In the genomic region with DNA sequence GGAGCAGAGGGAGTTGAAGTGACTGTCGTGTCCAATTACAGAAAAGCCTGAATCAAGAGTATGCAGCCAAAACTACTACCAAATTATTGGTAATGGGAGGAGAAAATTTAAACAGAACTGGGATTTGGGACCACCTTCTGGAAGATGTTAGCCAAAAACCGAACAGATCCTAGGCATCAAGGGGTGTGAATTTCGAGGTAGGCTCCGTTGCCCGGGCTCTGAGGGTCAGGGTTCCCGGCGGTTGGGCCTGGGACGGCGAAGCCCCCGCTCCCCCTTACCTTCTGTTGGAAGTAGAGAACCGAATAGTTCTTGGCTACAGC, we compare ENCODE assay signal across 2 cellular contexts.
TF ChIP-seq lines count a peak whose summit lies in the region.

No MANE protein-coding gene starts in this region.

TF ChIP-seq in GM23338, 12 proteins besides CTCF, POLR2A, EP300 and RAD21 (continued from another document):
- TF ChIP-seq, protein P1, sequence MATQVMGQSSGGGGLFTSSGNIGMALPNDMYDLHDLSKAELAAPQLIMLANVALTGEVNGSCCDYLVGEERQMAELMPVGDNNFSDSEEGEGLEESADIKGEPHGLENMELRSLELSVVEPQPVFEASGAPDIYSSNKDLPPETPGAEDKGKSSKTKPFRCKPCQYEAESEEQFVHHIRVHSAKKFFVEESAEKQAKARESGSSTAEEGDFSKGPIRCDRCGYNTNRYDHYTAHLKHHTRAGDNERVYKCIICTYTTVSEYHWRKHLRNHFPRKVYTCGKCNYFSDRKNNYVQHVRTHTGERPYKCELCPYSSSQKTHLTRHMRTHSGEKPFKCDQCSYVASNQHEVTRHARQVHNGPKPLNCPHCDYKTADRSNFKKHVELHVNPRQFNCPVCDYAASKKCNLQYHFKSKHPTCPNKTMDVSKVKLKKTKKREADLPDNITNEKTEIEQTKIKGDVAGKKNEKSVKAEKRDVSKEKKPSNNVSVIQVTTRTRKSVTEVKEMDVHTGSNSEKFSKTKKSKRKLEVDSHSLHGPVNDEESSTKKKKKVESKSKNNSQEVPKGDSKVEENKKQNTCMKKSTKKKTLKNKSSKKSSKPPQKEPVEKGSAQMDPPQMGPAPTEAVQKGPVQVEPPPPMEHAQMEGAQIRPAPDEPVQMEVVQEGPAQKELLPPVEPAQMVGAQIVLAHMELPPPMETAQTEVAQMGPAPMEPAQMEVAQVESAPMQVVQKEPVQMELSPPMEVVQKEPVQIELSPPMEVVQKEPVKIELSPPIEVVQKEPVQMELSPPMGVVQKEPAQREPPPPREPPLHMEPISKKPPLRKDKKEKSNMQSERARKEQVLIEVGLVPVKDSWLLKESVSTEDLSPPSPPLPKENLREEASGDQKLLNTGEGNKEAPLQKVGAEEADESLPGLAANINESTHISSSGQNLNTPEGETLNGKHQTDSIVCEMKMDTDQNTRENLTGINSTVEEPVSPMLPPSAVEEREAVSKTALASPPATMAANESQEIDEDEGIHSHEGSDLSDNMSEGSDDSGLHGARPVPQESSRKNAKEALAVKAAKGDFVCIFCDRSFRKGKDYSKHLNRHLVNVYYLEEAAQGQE (IDR thresholded peaks at IDR 0.05; ENCODE audit: unreplicated experiment), result no peak
- no peak for TF ChIP-seq CREB1 (CRISPR knock-in tag; IDR thresholded peaks at IDR 0.05; ENCODE audit: low read depth)
- TF ChIP-seq, protein P2, sequence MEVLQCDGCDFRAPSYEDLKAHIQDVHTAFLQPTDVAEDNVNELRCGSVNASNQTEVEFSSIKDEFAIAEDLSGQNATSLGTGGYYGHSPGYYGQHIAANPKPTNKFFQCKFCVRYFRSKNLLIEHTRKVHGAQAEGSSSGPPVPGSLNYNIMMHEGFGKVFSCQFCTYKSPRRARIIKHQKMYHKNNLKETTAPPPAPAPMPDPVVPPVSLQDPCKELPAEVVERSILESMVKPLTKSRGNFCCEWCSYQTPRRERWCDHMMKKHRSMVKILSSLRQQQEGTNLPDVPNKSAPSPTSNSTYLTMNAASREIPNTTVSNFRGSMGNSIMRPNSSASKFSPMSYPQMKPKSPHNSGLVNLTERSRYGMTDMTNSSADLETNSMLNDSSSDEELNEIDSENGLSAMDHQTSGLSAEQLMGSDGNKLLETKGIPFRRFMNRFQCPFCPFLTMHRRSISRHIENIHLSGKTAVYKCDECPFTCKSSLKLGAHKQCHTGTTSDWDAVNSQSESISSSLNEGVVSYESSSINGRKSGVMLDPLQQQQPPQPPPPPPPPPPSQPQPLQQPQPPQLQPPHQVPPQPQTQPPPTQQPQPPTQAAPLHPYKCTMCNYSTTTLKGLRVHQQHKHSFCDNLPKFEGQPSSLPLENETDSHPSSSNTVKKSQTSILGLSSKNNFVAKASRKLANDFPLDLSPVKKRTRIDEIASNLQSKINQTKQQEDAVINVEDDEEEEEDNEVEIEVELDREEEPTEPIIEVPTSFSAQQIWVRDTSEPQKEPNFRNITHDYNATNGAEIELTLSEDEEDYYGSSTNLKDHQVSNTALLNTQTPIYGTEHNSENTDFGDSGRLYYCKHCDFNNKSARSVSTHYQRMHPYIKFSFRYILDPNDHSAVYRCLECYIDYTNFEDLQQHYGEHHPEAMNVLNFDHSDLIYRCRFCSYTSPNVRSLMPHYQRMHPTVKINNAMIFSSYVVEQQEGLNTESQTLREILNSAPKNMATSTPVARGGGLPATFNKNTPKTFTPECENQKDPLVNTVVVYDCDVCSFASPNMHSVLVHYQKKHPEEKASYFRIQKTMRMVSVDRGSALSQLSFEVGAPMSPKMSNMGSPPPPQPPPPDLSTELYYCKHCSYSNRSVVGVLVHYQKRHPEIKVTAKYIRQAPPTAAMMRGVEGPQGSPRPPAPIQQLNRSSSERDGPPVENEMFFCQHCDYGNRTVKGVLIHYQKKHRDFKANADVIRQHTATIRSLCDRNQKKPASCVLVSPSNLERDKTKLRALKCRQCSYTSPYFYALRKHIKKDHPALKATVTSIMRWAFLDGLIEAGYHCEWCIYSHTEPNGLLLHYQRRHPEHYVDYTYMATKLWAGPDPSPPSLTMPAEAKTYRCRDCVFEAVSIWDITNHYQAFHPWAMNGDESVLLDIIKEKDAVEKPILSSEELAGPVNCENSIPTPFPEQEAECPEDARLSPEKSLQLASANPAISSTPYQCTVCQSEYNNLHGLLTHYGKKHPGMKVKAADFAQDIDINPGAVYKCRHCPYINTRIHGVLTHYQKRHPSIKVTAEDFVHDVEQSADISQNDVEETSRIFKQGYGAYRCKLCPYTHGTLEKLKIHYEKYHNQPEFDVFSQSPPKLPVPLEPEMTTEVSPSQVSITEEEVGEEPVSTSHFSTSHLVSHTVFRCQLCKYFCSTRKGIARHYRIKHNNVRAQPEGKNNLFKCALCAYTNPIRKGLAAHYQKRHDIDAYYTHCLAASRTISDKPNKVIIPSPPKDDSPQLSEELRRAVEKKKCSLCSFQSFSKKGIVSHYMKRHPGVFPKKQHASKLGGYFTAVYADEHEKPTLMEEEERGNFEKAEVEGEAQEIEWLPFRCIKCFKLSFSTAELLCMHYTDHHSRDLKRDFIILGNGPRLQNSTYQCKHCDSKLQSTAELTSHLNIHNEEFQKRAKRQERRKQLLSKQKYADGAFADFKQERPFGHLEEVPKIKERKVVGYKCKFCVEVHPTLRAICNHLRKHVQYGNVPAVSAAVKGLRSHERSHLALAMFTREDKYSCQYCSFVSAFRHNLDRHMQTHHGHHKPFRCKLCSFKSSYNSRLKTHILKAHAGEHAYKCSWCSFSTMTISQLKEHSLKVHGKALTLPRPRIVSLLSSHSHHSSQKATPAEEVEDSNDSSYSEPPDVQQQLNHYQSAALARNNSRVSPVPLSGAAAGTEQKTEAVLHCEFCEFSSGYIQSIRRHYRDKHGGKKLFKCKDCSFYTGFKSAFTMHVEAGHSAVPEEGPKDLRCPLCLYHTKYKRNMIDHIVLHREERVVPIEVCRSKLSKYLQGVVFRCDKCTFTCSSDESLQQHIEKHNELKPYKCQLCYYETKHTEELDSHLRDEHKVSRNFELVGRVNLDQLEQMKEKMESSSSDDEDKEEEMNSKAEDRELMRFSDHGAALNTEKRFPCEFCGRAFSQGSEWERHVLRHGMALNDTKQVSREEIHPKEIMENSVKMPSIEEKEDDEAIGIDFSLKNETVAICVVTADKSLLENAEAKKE (CRISPR knock-in tag; IDR thresholded peaks at IDR 0.05), result no peak
- TF ChIP-seq, protein P3, sequence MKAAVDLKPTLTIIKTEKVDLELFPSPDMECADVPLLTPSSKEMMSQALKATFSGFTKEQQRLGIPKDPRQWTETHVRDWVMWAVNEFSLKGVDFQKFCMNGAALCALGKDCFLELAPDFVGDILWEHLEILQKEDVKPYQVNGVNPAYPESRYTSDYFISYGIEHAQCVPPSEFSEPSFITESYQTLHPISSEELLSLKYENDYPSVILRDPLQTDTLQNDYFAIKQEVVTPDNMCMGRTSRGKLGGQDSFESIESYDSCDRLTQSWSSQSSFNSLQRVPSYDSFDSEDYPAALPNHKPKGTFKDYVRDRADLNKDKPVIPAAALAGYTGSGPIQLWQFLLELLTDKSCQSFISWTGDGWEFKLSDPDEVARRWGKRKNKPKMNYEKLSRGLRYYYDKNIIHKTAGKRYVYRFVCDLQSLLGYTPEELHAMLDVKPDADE (IDR thresholded peaks at IDR 0.05), result no peak
TF ChIP-seq in GM23338: peak in this region for 0.

TF ChIP-seq in liver, 16 proteins besides CTCF, POLR2A, EP300 and RAD21 (continued from another document):
- TF ChIP-seq, protein P1 (IDR thresholded peaks at IDR 0.05), result no peak
- TF ChIP-seq TAF1 (conservative IDR thresholded peaks at IDR 0.05), result no peak
- TF ChIP-seq, protein P4, sequence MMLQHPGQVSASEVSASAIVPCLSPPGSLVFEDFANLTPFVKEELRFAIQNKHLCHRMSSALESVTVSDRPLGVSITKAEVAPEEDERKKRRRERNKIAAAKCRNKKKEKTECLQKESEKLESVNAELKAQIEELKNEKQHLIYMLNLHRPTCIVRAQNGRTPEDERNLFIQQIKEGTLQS (IDR thresholded peaks at IDR 0.05), result no peak
- no peak for TF ChIP-seq YY1 (IDR thresholded peaks at IDR 0.05)
- no peak for TF ChIP-seq JUND (IDR thresholded peaks at IDR 0.05)
- no peak for TF ChIP-seq RXRA (IDR thresholded peaks at IDR 0.05)
- TF ChIP-seq HNF4G (IDR thresholded peaks at IDR 0.05), result no peak
- TF ChIP-seq EGR1 (IDR thresholded peaks at IDR 0.05; ENCODE audit: low read depth in 2 of 2), result no peak
